ENCODE assay signal across 25 cellular contexts in the genomic region with DNA sequence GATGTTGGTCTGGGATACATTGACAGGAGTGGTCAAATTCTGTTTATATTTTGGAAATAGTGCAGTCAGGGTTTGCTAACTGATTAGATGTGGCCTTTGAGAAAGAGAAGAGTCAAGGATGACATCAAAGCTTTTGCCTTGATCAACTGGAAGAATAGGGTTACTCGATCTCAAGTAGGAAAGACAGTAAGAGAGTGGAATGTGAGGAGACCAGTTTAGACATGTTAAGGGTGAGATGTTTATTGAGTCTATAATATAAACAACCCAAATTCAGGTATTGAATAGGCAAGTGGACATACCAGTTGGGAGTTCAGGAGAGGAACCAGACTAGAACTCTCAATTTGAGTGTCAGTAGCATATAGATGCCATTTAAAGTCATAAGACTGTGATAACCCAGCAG. TPM values are rescaled to one million over a fixed set of nuclear protein-coding genes. Genes with fewer than 3 reads are reported as not detected.
"Had no signal": no experiment of that assay in that cellular context is flagged by ENCODE, and none has a peak within 500 bp of the region (broad histone marks: within the 10 kb centered on the region; RNA-seq: fewer than 3 reads in every experiment).

No MANE protein-coding gene starts in this region.

- H3K9me3 ChIP-seq: colonic mucosa, esophagus muscularis mucosa, gastrocnemius medialis, heart right ventricle, left lung, lower lobe of right lung had no signal

- H3K4me3 Mint-ChIP-seq: dendritic cell treated with granulocyte-macrophage colony-stimulating factor and Interleukin-4, amounts not matched to agents 40 ng/mL and 50 ng/mL, for 4 days; effector memory CD8-positive, alpha-beta T cell; endodermal cell; memory B cell; naive B cell; naive thymus-derived CD8-positive, alpha-beta T cell had no signal

- FAIRE-seq: endometrium, islet of Langerhans had no signal

- ATAC-seq: effector memory CD8-positive, alpha-beta T cell; gastrocnemius medialis; heart right ventricle; left cardiac atrium; left lung; left ventricle myocardium superior; lower lobe of right lung; naive thymus-derived CD8-positive, alpha-beta T cell had no signal

- H3K27ac ChIP-seq: colonic mucosa, esophagus muscularis mucosa, gastrocnemius medialis, heart right ventricle, left lung, lower lobe of right lung had no signal

- H3K4me1 ChIP-seq: colonic mucosa, esophagus muscularis mucosa, gastrocnemius medialis, heart right ventricle, left lung, lower lobe of right lung had no signal

- H3K36me3 Mint-ChIP-seq: memory B cell; naive B cell; naive thymus-derived CD8-positive, alpha-beta T cell had no signal

- H3K36me3 ChIP-seq: colonic mucosa, esophagus muscularis mucosa, gastrocnemius medialis, heart right ventricle, left lung, lower lobe of right lung had no signal

- DNase-seq: colonic mucosa; cortex of kidney; effector CD8-positive, alpha-beta T cell; effector memory CD8-positive, alpha-beta T cell; endodermal cell; foreskin melanocyte; gastrocnemius medialis; glutamatergic neuron; head of caudate nucleus; heart right ventricle; hippocampal formation; left cardiac atrium; left lung; left ventricle myocardium superior; lower lobe of right lung; mesendoderm; midbrain; naive B cell; naive thymus-derived CD8-positive, alpha-beta T cell had no signal

- H3K27ac Mint-ChIP-seq: dendritic cell treated with granulocyte-macrophage colony-stimulating factor and Interleukin-4, amounts not matched to agents 40 ng/mL and 50 ng/mL, for 4 days; effector memory CD8-positive, alpha-beta T cell; endodermal cell; memory B cell; naive B cell; naive thymus-derived CD8-positive, alpha-beta T cell had no signal

- H3K27me3 ChIP-seq: colonic mucosa, esophagus muscularis mucosa, gastrocnemius medialis, heart right ventricle, left lung had no signal

- H3K27me3 Mint-ChIP-seq: memory B cell had no signal

- H3K4me1 Mint-ChIP-seq: memory B cell; naive B cell; naive thymus-derived CD8-positive, alpha-beta T cell had no signal

- H3K4me3 ChIP-seq: colonic mucosa, esophagus muscularis mucosa, gastrocnemius medialis, heart right ventricle, left lung, lower lobe of right lung had no signal

- H3K9me3 Mint-ChIP-seq: dendritic cell treated with granulocyte-macrophage colony-stimulating factor and Interleukin-4, amounts not matched to agents 40 ng/mL and 50 ng/mL, for 4 days; effector memory CD8-positive, alpha-beta T cell; endodermal cell; memory B cell; naive B cell; naive thymus-derived CD8-positive, alpha-beta T cell had no signal

RNA-seq across cellular contexts. Expression of a gene that starts 1.9 kb away (rescaled TPM):
- total RNA-seq: colonic mucosa, endodermal cell, glomerular endothelial cell, lower lobe of right lung had no signal
